18 cellular contexts compared by ENCODE assay signal in the genomic region with DNA sequence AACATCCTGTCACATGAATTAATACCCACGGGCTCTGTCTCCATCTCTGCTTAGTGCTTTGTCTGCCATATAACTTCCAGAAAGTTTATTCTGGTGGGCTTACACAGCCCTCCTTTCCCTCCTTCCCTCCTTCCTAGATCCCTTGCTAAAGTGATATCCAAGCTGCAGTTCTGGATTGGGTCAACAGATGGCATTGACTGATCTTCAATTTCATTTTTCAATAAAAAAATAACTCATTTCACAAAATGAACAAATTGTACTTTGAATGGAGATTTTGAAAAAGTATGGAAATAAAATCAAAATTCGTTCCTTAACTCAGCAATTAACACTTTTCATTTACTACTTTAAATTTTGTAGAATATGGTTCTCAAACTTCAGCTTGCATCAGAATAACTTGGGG.
DNase-seq lines count a peak whose midpoint lies in the region; TF ChIP-seq lines count a peak whose summit lies in the region.
"Had no signal": no experiment of that assay in that cellular context is flagged by ENCODE, and none has a peak within 500 bp of the region (broad histone marks: within the 10 kb centered on the region; RNA-seq: fewer than 3 reads in every experiment).

No MANE protein-coding gene starts in this region.

- H3K4me3 ChIP-seq in GM23248 (no peak overlapping the region), WI38 (ENCODE audit: low read depth, low read length) (no peak overlapping the region), fibroblast of the aortic adventitia (ENCODE audit: low read depth, low read length) (no peak overlapping the region), coronary artery (no peak overlapping the region)
- H3K4me3 ChIP-seq: cardiac muscle cell, heart left ventricle had no signal

- no peak overlapping the region for H3K9ac ChIP-seq in GM23248

- peak; percentile 6 for DNase-seq in GM23248
- no peak for DNase-seq in fibroblast of the aortic adventitia (ENCODE audit: low read depth)
- no peak for DNase-seq in type B pancreatic cell (ENCODE audit: extremely low spot score, unreplicated experiment)
- no peak for DNase-seq in mucosa of gallbladder (ENCODE audit: low spot score)
- DNase-seq in coronary artery (ENCODE audit: low spot score): no peak
- no peak for DNase-seq in CD1c-positive myeloid dendritic cell (ENCODE audit: extremely low spot score)
- DNase-seq: activated CD4-positive, CD25-positive, alpha-beta regulatory T cell treated with anti-CD3 and anti-CD28 coated beads, Interleukin-2, amount 50 U/mL, for 72 hours; activated naive CD4-positive, alpha-beta T cell treated with anti-CD3 and anti-CD28 coated beads for 36 hours; effector memory CD8-positive, alpha-beta T cell; heart left ventricle; left cardiac atrium; naive B cell; NCI-H2107; NCI-H82; substantia nigra had no signal

- H3K9me2 ChIP-seq in GM23248 (ENCODE audit: insufficient read depth): no peaks in the 10 kb centered on the region

- 0 to 4% methylated on average over 2 of the region's 2 CpGs for WGBS in GM23248 (ENCODE audit: low coverage in 1 of 2, low lambda C conversion rate in 2 of 2, missing lambda C conversion rate in 2 of 2), 2 experiments

- no peak overlapping the region for H2AFZ ChIP-seq in GM23248

- H3K27ac ChIP-seq in GM23248: no peak overlapping the region
- H3K27ac ChIP-seq in coronary artery: no peak overlapping the region
- H3K27ac ChIP-seq: cardiac muscle cell, heart left ventricle had no signal

- H3K36me3 Mint-ChIP-seq in type B pancreatic cell: no peaks in the 10 kb centered on the region
- H3K36me3 Mint-ChIP-seq: naive B cell had no signal

- no peaks in the 10 kb centered on the region for H3F3A ChIP-seq in GM23248 (ENCODE audit: insufficient read depth)

- H3K9me3 ChIP-seq in GM23248 (ENCODE audit: low read depth): no peaks in the 10 kb centered on the region
- H3K9me3 ChIP-seq: heart left ventricle had no signal

- H3K27me3 ChIP-seq in GM23248 (replicated peaks; ENCODE audit: insufficient read depth): no peaks in the 10 kb centered on the region
- H3K27me3 ChIP-seq: cardiac muscle cell had no signal

- H3K4me1 ChIP-seq in GM23248 (ENCODE audit: insufficient read depth): no peaks in the 10 kb centered on the region
- H3K4me1 ChIP-seq: heart left ventricle had no signal

- no peak overlapping the region for H3K4me3 Mint-ChIP-seq in type B pancreatic cell
- H3K4me3 Mint-ChIP-seq: activated naive CD4-positive, alpha-beta T cell treated with anti-CD3 and anti-CD28 coated beads for 36 hours; effector memory CD8-positive, alpha-beta T cell; naive B cell; T-helper 1 cell treated with Interleukin-12 subunit alpha and Interleukin-12 subunit beta and Interleukin-4 antibody, amounts not matched to agents 30 μg/mL and 1 μg/mL, for 36 hours had no signal

- TF ChIP-seq CTCF in WI38 (IDR thresholded peaks at IDR 0.05; ENCODE audit: low read depth, low read length) (peak; percentile 20; the same call in 1 of the 2 replicates), fibroblast of the aortic adventitia (IDR thresholded peaks at IDR 0.05; ENCODE audit: insufficient read depth, low read length) (peak; percentile 49), type B pancreatic cell (conservative IDR thresholded peaks at IDR 0.05) (peak; percentile 41), coronary artery (IDR thresholded peaks at IDR 0.05) (no peak)

- H3K79me2 ChIP-seq in GM23248 (ENCODE audit: insufficient read depth): no peaks in the 10 kb centered on the region

- H3K4me2 ChIP-seq in GM23248 (ENCODE audit: unreplicated experiment): no peak overlapping the region

- H4K20me1 ChIP-seq in GM23248 (ENCODE audit: insufficient read depth): no peaks in the 10 kb centered on the region

- H3K9me3 Mint-ChIP-seq in type B pancreatic cell: no peaks in the 10 kb centered on the region
- H3K9me3 Mint-ChIP-seq: activated naive CD4-positive, alpha-beta T cell treated with anti-CD3 and anti-CD28 coated beads for 36 hours; effector memory CD8-positive, alpha-beta T cell; naive B cell; T-helper 1 cell treated with Interleukin-12 subunit alpha and Interleukin-12 subunit beta and Interleukin-4 antibody, amounts not matched to agents 30 μg/mL and 1 μg/mL, for 36 hours had no signal

- H3K36me3 ChIP-seq in GM23248 (ENCODE audit: low read depth): no peaks in the 10 kb centered on the region
- H3K36me3 ChIP-seq: cardiac muscle cell, heart left ventricle had no signal

- H3K27ac Mint-ChIP-seq in type B pancreatic cell: no peak overlapping the region
- H3K27ac Mint-ChIP-seq: activated naive CD4-positive, alpha-beta T cell treated with anti-CD3 and anti-CD28 coated beads for 36 hours; effector memory CD8-positive, alpha-beta T cell; naive B cell; T-helper 1 cell treated with Interleukin-12 subunit alpha and Interleukin-12 subunit beta and Interleukin-4 antibody, amounts not matched to agents 30 μg/mL and 1 μg/mL, for 36 hours had no signal

- no peaks in the 10 kb centered on the region for H3K4me1 Mint-ChIP-seq in type B pancreatic cell (ENCODE audit: unreplicated experiment)
- H3K4me1 Mint-ChIP-seq: naive B cell had no signal

- in situ Hi-C loops in GM23248 (cut with MboI): no loop called here

- H3K27me3 Mint-ChIP-seq in type B pancreatic cell: no peaks in the 10 kb centered on the region
- H3K27me3 Mint-ChIP-seq: effector memory CD8-positive, alpha-beta T cell had no signal
